In genomic region chr11:43639224-43639623, GRCh38 we compare ENCODE assay signal across 35 cellular contexts.
"Had no signal": no experiment of that assay in that cellular context is flagged by ENCODE, and none has a peak within 500 bp of the region (broad histone marks: within the 10 kb centered on the region; RNA-seq: fewer than 3 reads in every experiment).

No MANE protein-coding gene starts in this region.

- H3K36me3 Mint-ChIP-seq: activated naive CD4-positive, alpha-beta T cell treated with anti-CD3 and anti-CD28 coated beads, Interleukin-2, amount 50 U/mL, for 24 hours; activated naive CD8-positive, alpha-beta T cell treated with anti-CD3 and anti-CD28 coated beads for 36 hours; brain had no signal

- DNase-seq: activated CD4-positive, alpha-beta memory T cell treated with anti-CD3 and anti-CD28 coated beads for 36 hours; activated CD4-positive, alpha-beta T cell treated with anti-CD3 and anti-CD28 coated beads for 36 hours; activated CD4-positive, alpha-beta T cell treated with anti-CD3 and anti-CD28 coated beads, Interleukin-2, amount 10 ng/mL, durations not matched to agents 24 days and 14 days; activated CD4-positive, CD25-positive, alpha-beta regulatory T cell; activated CD4-positive, CD25-positive, alpha-beta regulatory T cell treated with anti-CD3 and anti-CD28 coated beads, Interleukin-2, amount 50 U/mL, for 72 hours; activated CD8-positive, alpha-beta memory T cell treated with anti-CD3 and anti-CD28 coated beads, Interleukin-2, amount 10 ng/mL, durations not matched to agents 7 days and 5 days; activated CD8-positive, alpha-beta memory T cell treated with anti-CD3 and anti-CD28 coated beads, Interleukin-2, amount 50 U/mL, for 4 hours; activated CD8-positive, alpha-beta T cell treated with anti-CD3 and anti-CD28 coated beads, Interleukin-2, amount 10 ng/mL, durations not matched to agents 7 days and 5 days; activated effector memory CD4-positive, alpha-beta T cell treated with anti-CD3 and anti-CD28 coated beads, Interleukin-2, amount 50 U/mL, for 16 hours; activated naive CD4-positive, alpha-beta T cell treated with anti-CD3 and anti-CD28 coated beads for 36 hours; activated naive CD8-positive, alpha-beta T cell treated with anti-CD3 and anti-CD28 coated beads for 36 hours; activated naive CD8-positive, alpha-beta T cell treated with anti-CD3 and anti-CD28 coated beads, Interleukin-2, amount 50 U/mL, for 24 hours; activated T-cell treated with anti-CD3 and anti-CD28 coated beads, Interleukin-2, amount 50 U/mL, for 1 hour; activated T-cell treated with anti-CD3 and anti-CD28 coated beads, Interleukin-2, amount 50 U/mL, for 48 hours; adrenal gland; amygdala; aorta; central memory CD4-positive, alpha-beta T cell; dorsolateral prefrontal cortex; effector memory CD4-positive, alpha-beta T cell; endodermal cell; foreskin fibroblast; head of caudate nucleus; T-helper 17 cell; T1000 had no signal

- H3K9me3 ChIP-seq: adrenal gland, breast epithelium had no signal

- H3K27ac ChIP-seq: adrenal gland, breast epithelium, cardiac muscle cell, coronary artery, dorsolateral prefrontal cortex had no signal

- H3K36me3 ChIP-seq: adrenal gland, cardiac muscle cell had no signal

- H3K4me1 ChIP-seq: adrenal gland, breast epithelium had no signal

- H3K9me3 Mint-ChIP-seq: activated naive CD4-positive, alpha-beta T cell treated with anti-CD3 and anti-CD28 coated beads for 36 hours; activated naive CD4-positive, alpha-beta T cell treated with anti-CD3 and anti-CD28 coated beads, Interleukin-2, amount 50 U/mL, for 24 hours; brain; dendritic cell treated with granulocyte-macrophage colony-stimulating factor and Interleukin-4, amounts not matched to agents 40 ng/mL and 50 ng/mL, for 4 days; endodermal cell had no signal

- H3K4me3 Mint-ChIP-seq: activated CD4-positive, alpha-beta memory T cell treated with anti-CD3 and anti-CD28 coated beads for 36 hours; activated CD4-positive, alpha-beta T cell treated with anti-CD3 and anti-CD28 coated beads for 36 hours; activated CD4-positive, alpha-beta T cell treated with anti-CD3 and anti-CD28 coated beads, Interleukin-2, amount 10 ng/mL, durations not matched to agents 24 days and 14 days; activated CD8-positive, alpha-beta memory T cell treated with anti-CD3 and anti-CD28 coated beads, Interleukin-2, amount 10 ng/mL, durations not matched to agents 7 days and 5 days; activated CD8-positive, alpha-beta T cell treated with anti-CD3 and anti-CD28 coated beads, Interleukin-2, amount 10 ng/mL, durations not matched to agents 7 days and 5 days; activated naive CD4-positive, alpha-beta T cell treated with anti-CD3 and anti-CD28 coated beads for 36 hours; activated naive CD4-positive, alpha-beta T cell treated with anti-CD3 and anti-CD28 coated beads, Interleukin-2, amount 50 U/mL, for 24 hours; activated naive CD8-positive, alpha-beta T cell treated with anti-CD3 and anti-CD28 coated beads for 36 hours; activated naive CD8-positive, alpha-beta T cell treated with anti-CD3 and anti-CD28 coated beads, Interleukin-2, amount 50 U/mL, for 24 hours; activated T-helper 1 cell treated with anti-CD3 and anti-CD28 coated beads, Interleukin-12 subunit alpha, Interleukin-12 subunit beta, Interleukin-2, Interleukin-4 antibody, amounts not matched to agents 30 ng/mL and 10 ng/mL and 1 ng/mL, durations not matched to agents 14 hours and 24 hours and 36 hours; dendritic cell treated with granulocyte-macrophage colony-stimulating factor and Interleukin-4, amounts not matched to agents 40 ng/mL and 50 ng/mL, for 4 days; endodermal cell; T-helper 17 cell; T-helper 2 cell treated with Interferon-gamma antibody and Interleukin-4, amounts not matched to agents 5 μg/mL and 100 μg/mL, for 36 hours had no signal

- ATAC-seq: activated CD4-positive, alpha-beta T cell treated with anti-CD3 and anti-CD28 coated beads for 36 hours; activated CD8-positive, alpha-beta memory T cell treated with anti-CD3 and anti-CD28 coated beads, Interleukin-2, amount 10 ng/mL, durations not matched to agents 7 days and 5 days; activated CD8-positive, alpha-beta T cell treated with anti-CD3 and anti-CD28 coated beads, Interleukin-2, amount 10 ng/mL, durations not matched to agents 7 days and 5 days; activated naive CD8-positive, alpha-beta T cell treated with anti-CD3 and anti-CD28 coated beads, Interleukin-2, amount 50 U/mL, for 24 hours; esophagus mucosa; T-helper 17 cell had no signal

- H3K27ac Mint-ChIP-seq: activated CD4-positive, alpha-beta memory T cell treated with anti-CD3 and anti-CD28 coated beads for 36 hours; activated CD4-positive, alpha-beta T cell treated with anti-CD3 and anti-CD28 coated beads for 36 hours; activated CD4-positive, alpha-beta T cell treated with anti-CD3 and anti-CD28 coated beads, Interleukin-2, amount 10 ng/mL, durations not matched to agents 24 days and 14 days; activated CD8-positive, alpha-beta memory T cell treated with anti-CD3 and anti-CD28 coated beads, Interleukin-2, amount 10 ng/mL, durations not matched to agents 7 days and 5 days; activated CD8-positive, alpha-beta T cell treated with anti-CD3 and anti-CD28 coated beads, Interleukin-2, amount 10 ng/mL, durations not matched to agents 7 days and 5 days; activated naive CD4-positive, alpha-beta T cell treated with anti-CD3 and anti-CD28 coated beads for 36 hours; activated naive CD4-positive, alpha-beta T cell treated with anti-CD3 and anti-CD28 coated beads, Interleukin-2, amount 50 U/mL, for 24 hours; activated naive CD8-positive, alpha-beta T cell treated with anti-CD3 and anti-CD28 coated beads for 36 hours; activated naive CD8-positive, alpha-beta T cell treated with anti-CD3 and anti-CD28 coated beads, Interleukin-2, amount 50 U/mL, for 24 hours; activated T-helper 1 cell treated with anti-CD3 and anti-CD28 coated beads, Interleukin-12 subunit alpha, Interleukin-12 subunit beta, Interleukin-2, Interleukin-4 antibody, amounts not matched to agents 30 ng/mL and 10 ng/mL and 1 ng/mL, durations not matched to agents 14 hours and 24 hours and 36 hours; activated T-helper 2 cell treated with anti-CD3 and anti-CD28 coated beads, Interferon-gamma antibody, Interleukin-2, Interleukin-4, amounts not matched to agents 10 μg/mL and 5 μg/mL and 100 μg/mL, durations not matched to agents 14 hours and 24 hours and 36 hours; brain; dendritic cell treated with granulocyte-macrophage colony-stimulating factor and Interleukin-4, amounts not matched to agents 40 ng/mL and 50 ng/mL, for 4 days; endodermal cell; T-helper 17 cell; T-helper 2 cell treated with Interferon-gamma antibody and Interleukin-4, amounts not matched to agents 5 μg/mL and 100 μg/mL, for 36 hours had no signal

- H3K4me3 ChIP-seq: adrenal gland, breast epithelium, cardiac muscle cell, coronary artery, dorsolateral prefrontal cortex had no signal
